In the genomic region with DNA sequence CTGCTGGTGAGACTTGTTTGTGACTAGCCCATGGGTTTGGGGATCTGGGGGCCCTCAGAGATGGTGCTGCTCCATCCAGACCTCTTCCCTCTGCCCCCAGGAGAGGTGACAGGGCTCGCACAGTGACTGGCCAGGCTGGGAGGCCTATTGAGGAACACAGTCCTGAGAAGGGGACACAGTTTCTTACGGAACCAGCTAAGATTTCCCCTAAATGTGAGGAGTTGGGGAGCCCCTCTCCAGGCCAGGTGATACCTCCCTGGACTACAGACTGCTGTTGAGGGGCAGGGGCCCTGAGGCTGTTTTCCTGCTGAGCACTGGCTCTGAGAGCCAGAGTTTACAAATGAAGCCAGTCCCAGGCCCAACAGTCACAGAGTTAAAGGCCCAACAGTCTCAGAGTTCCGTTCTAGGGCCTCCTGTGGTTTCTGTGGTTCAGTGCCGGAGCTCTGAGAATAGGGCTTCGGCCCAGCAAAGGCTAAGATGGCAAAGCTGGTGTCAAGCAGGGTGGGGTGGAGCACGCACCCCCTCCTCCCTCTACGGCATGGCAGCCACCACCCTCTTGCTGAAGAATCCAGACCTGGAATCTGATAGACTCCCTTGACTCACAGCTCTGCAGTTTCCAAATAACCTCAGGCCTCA, we compare ENCODE assay signal across 9 cellular contexts. TPM values are rescaled to one million over a fixed set of nuclear protein-coding genes. Genes with fewer than 3 reads are reported as not detected.
DNase-seq lines count a peak whose midpoint lies in the region; ATAC-seq and TF ChIP-seq lines count a peak whose summit lies in the region.
"Had no signal": no experiment of that assay in that cellular context is flagged by ENCODE, and none has a peak within 500 bp of the region (broad histone marks: within the 10 kb centered on the region; RNA-seq: fewer than 3 reads in every experiment).

No MANE protein-coding gene starts in this region.

- H3K4me1 ChIP-seq in cardiac muscle cell (ENCODE audit: low read depth) (peaks cover 27% of the 10 kb centered on the region), NT2/D1 (ENCODE audit: insufficient read depth, insufficient read length) (peaks cover 23% of the 10 kb centered on the region), upper lobe of right lung (peaks cover 9% of the 10 kb centered on the region), gastroesophageal sphincter (peaks cover 0 to 28% (median 0%) of the 10 kb centered on the region in 3 donors)
- H3K4me1 ChIP-seq in effector memory CD4-positive, alpha-beta T cell (ENCODE audit: control insufficient read depth, insufficient read depth, low read length, poor library complexity, severe bottlenecking): peaks cover 65% of the 10 kb centered on the region

- H3K4me3 ChIP-seq in cardiac muscle cell: no peak overlapping the region
- no peak overlapping the region for H3K4me3 ChIP-seq in NT2/D1 (ENCODE audit: insufficient read length, low read depth)
- peak overlapping the region; percentile 20 for H3K4me3 ChIP-seq in effector memory CD4-positive, alpha-beta T cell (ENCODE audit: insufficient read depth, low read depth, low read length, poor library complexity, severe bottlenecking)
- no peak overlapping the region for H3K4me3 ChIP-seq in upper lobe of right lung
- peak overlapping the region in 1 of 2 donors; percentile 90 for H3K4me3 ChIP-seq in gastroesophageal sphincter

- ATAC-seq in Right ventricle myocardium inferior: no peak
- ATAC-seq in upper lobe of right lung: peak; percentile 9
- no peak for ATAC-seq in gastroesophageal sphincter

- TF ChIP-seq CTCF in cardiac muscle cell (IDR thresholded peaks at IDR 0.05; ENCODE audit: low read depth, low read length) (no peak), upper lobe of right lung (IDR thresholded peaks at IDR 0.05) (no peak), GM10248 (IDR thresholded peaks at IDR 0.05; ENCODE audit: control extremely low read depth, extremely low read depth, low read depth, missing control alignments) (no peak), gastroesophageal sphincter (IDR thresholded peaks at IDR 0.05) (no peak)

- DNase-seq in cardiac muscle cell (ENCODE audit: low read depth in 1 of 2, low spot score in 1 of 2) (no peak), Right ventricle myocardium inferior (ENCODE audit: missing footprints) (no peak), NT2/D1 (ENCODE audit: low read depth, low spot score) (no peak), upper lobe of right lung (no peak), GM10248 (ENCODE audit: extremely low spot score) (no peak), NCI-H2196 treated with DMSO at 0.1 percent for 48 hours (lab: John Stamatoyannopoulos, UW; ENCODE audit: unreplicated experiment) (no peak)
- peak in 2 of 3 donors; percentile 50 to 54 for DNase-seq in effector memory CD4-positive, alpha-beta T cell
- DNase-seq: SW 1271 had no signal

- H3K9me3 ChIP-seq in cardiac muscle cell (ENCODE audit: low read depth) (no peaks in the 10 kb centered on the region), NT2/D1 (ENCODE audit: insufficient read depth, low read length) (no peaks in the 10 kb centered on the region), upper lobe of right lung (no peaks in the 10 kb centered on the region), gastroesophageal sphincter (no peaks in the 10 kb centered on the region)
- no peaks in the 10 kb centered on the region for H3K9me3 ChIP-seq in effector memory CD4-positive, alpha-beta T cell (ENCODE audit: control insufficient read depth, low read length)

- H3K27ac ChIP-seq in cardiac muscle cell (peak overlapping the region; percentile 17), upper lobe of right lung (peak overlapping the region; percentile 36), gastroesophageal sphincter (peak overlapping the region in 2 of 4 donors; percentile 14 to 50)
- peak overlapping the region; percentile 74 for H3K27ac ChIP-seq in effector memory CD4-positive, alpha-beta T cell (ENCODE audit: insufficient read depth, low read length, poor library complexity, severe bottlenecking)

- CTCF ChIA-PET in GM10248 (lab: Yijun Ruan, JAX): interaction anchor here (0.7 to 2.1 kb wide), 5 partner anchors 21 to 73 kb away, joined by 3 to 7 read pairs (median 3); no protein-coding TSS in a partner anchor

- H3K36me3 ChIP-seq in cardiac muscle cell (no peaks in the 10 kb centered on the region), NT2/D1 (ENCODE audit: insufficient read depth, insufficient read length, low read length) (no peaks in the 10 kb centered on the region), upper lobe of right lung (no peaks in the 10 kb centered on the region), gastroesophageal sphincter (no peaks in the 10 kb centered on the region)
- H3K36me3 ChIP-seq in effector memory CD4-positive, alpha-beta T cell (ENCODE audit: control insufficient read depth, insufficient read depth, low read length): no peaks in the 10 kb centered on the region

- POLR2A ChIA-PET in GM10248 (lab: Yijun Ruan, JAX): interaction anchor here (0.6 kb wide), 1 partner anchor 89 kb away, joined by 4 read pairs; no protein-coding TSS in a partner anchor

- TF ChIP-seq EP300 in gastroesophageal sphincter (IDR thresholded peaks at IDR 0.05): no peak

- no peaks in the 10 kb centered on the region for H3K27me3 ChIP-seq in cardiac muscle cell
- peaks cover 11% of the 10 kb centered on the region for H3K27me3 ChIP-seq in NT2/D1 (ENCODE audit: insufficient read depth, insufficient read length)
- no peaks in the 10 kb centered on the region for H3K27me3 ChIP-seq in effector memory CD4-positive, alpha-beta T cell (replicated peaks; ENCODE audit: control insufficient read depth, insufficient read depth, low read length, poor library complexity, severe bottlenecking)
- no peaks in the 10 kb centered on the region for H3K27me3 ChIP-seq in upper lobe of right lung
- H3K27me3 ChIP-seq in gastroesophageal sphincter: no peaks in the 10 kb centered on the region

- intact Hi-C loops in Right ventricle myocardium inferior (cut with DNase I): loop anchor here (10.0 kb wide), 1 partner anchor 114 kb away; no protein-coding TSS in a partner anchor
- intact Hi-C loops in upper lobe of right lung (cut with DNase I): no loop called here

- peak overlapping the region; percentile 43 for H3K9ac ChIP-seq in NT2/D1 (ENCODE audit: insufficient read length, low read depth)

- TF ChIP-seq POLR2A in gastroesophageal sphincter (IDR thresholded peaks at IDR 0.05): no peak

- WGBS in gastroesophageal sphincter (ENCODE audit: low coverage in 1 of 2), 2 donors: 100% methylated on average over 2 of the region's 7 CpGs; no CpG with 5 or more reads in 1 of the 2 donors

RNA-seq across cellular contexts. Expression of gene SEMA4D, which starts 1.1 kb away (rescaled TPM):
- total RNA-seq in cardiac muscle cell: 14.5 and 34.2 TPM in 2 replicates
- 16.5 and 28.2 TPM in 2 replicates for polyA plus RNA-seq in cardiac muscle cell
- 24.1 TPM for total RNA-seq in Right ventricle myocardium inferior
- 46.2 TPM for total RNA-seq in upper lobe of right lung
- 10 to 100 TPM in 1 of 4 donors, 1 to 10 TPM in 3; 4.4 to 12.0 (median 6.5) TPM for total RNA-seq in gastroesophageal sphincter

Comparison
In these comparisons a context has a peak if more than half of its experiments do, and no peak if none do; other contexts are left out.
1. DNase-seq: peak in effector memory CD4-positive, alpha-beta T cell (2 of 3); none in cardiac muscle cell (0 of 2), Right ventricle myocardium inferior (single experiment), NT2/D1 (single experiment), upper lobe of right lung (single experiment), GM10248 (single experiment) and NCI-H2196 treated with DMSO at 0.1 percent for 48 hours (single experiment).